ENCODE assay signal across 10 cellular contexts in the genomic region with DNA sequence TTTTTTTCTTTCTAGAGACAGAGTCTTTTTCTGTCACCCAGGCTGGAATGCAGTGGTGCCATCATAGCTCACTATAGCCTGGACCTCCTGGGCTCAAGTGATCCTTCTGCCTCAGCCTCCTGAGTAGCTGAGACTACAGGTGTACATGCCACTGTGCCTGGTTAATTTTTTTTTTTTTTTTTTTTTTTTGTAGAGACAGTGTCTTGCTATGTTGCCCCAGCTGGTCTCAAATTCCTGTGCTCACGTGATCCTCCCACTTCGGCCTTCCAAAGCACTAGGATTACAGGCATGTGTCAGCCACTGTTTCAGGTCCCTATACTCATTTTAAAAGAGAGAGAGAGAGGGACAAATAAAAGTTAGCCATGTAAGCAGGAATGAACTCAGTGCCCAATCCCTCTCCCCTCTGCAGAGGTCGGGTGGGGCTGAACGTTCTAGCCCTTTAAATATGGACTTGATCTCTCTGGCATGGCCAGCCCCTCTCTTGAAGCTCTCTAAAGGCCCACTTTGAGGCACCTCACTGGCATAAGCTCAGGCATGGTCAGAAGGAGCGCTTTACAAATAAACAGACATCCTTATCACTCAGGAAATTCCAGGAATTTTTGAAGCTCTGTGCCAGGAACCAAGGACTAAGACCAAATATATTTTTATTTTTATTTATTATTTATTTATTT. TPM values are rescaled to one million over a fixed set of nuclear protein-coding genes. Genes with fewer than 3 reads are reported as not detected.
A peak's percentile ranks its signal among the peaks of the same experiment; 100 is the strongest.
DNase-seq lines count a peak whose midpoint lies in the region; ATAC-seq lines count a peak whose summit lies in the region.
"Had no signal": no experiment of that assay in that cellular context is flagged by ENCODE, and none has a peak within 500 bp of the region (broad histone marks: within the 10 kb centered on the region; RNA-seq: fewer than 3 reads in every experiment).

No MANE protein-coding gene starts in this region.

- WGBS in GM23248 (ENCODE audit: low coverage in 1 of 2, low lambda C conversion rate in 2 of 2, missing lambda C conversion rate in 2 of 2), 2 experiments = 54 to 63% methylated on average over 5 of the region's 5 CpGs

- no peak overlapping the region for H2AFZ ChIP-seq in GM23248

- H3K4me1 ChIP-seq in GM23248 (ENCODE audit: insufficient read depth) = peaks cover 22% of the 10 kb centered on the region

- DNase-seq in GM23248 (peak; percentile 47), RPMI7951 (ENCODE audit: low read depth) (peak; percentile 32), dermis blood vessel endothelial cell (peak; percentile 88), pulmonary artery endothelial cell (ENCODE audit: low read depth, low spot score) (peak; percentile 85), glomerular visceral epithelial cell (ENCODE audit: extremely low spot score) (no peak), NCI-H2227 treated with DMSO at 0.1 percent for 48 hours (lab: John Stamatoyannopoulos, UW) (no peak), HuH-7 (ENCODE audit: low spot score) (no peak)
- DNase-seq: cortex of kidney, NCI-H1417 treated with DMSO at 0.1 percent for 48 hours had no signal

- H3K9ac ChIP-seq in GM23248 = no peak overlapping the region

- in situ Hi-C loops in GM23248 (cut with MboI) = no loop called here

- no peak for ATAC-seq in HG02840 (IDR thresholded peaks at IDR 0.05; ENCODE audit: low FRiP score, unreplicated experiment)

- no peaks in the 10 kb centered on the region for H3K27me3 ChIP-seq in GM23248 (replicated peaks; ENCODE audit: insufficient read depth)

- H3K4me3 ChIP-seq in GM23248 = no peak overlapping the region

- peak overlapping the region; percentile 30 for H3K4me2 ChIP-seq in GM23248 (ENCODE audit: unreplicated experiment)

- H3K9me2 ChIP-seq in GM23248 (ENCODE audit: insufficient read depth) = no peaks in the 10 kb centered on the region

- H3K36me3 ChIP-seq in GM23248 (ENCODE audit: low read depth) = no peaks in the 10 kb centered on the region

- H3K9me3 ChIP-seq in GM23248 (ENCODE audit: low read depth) = no peaks in the 10 kb centered on the region

- H3F3A ChIP-seq in GM23248 (ENCODE audit: insufficient read depth) = peaks cover 27% of the 10 kb centered on the region; the same call in 1 of the 2 replicates

- H3K27ac ChIP-seq in GM23248 = no peak overlapping the region

- no peaks in the 10 kb centered on the region for H4K20me1 ChIP-seq in GM23248 (ENCODE audit: insufficient read depth)

- no peaks in the 10 kb centered on the region for H3K79me2 ChIP-seq in GM23248 (ENCODE audit: insufficient read depth)

RNA-seq across cellular contexts. Expression of a gene that starts 9.0 kb away (rescaled TPM):
- total RNA-seq in GM23248 (2014; rRNA removed; shearing (Covaris generic)) = 13.8 and 28.3 TPM in 2 replicates
- polyA plus RNA-seq in GM23248 (2016; fragmentation: Nextera tagmentation; extraction: Ambion mirVana) = 32.5 and 32.8 TPM in 2 replicates
- total RNA-seq in RPMI7951 (2014; rRNA removed; shearing (Covaris generic)) = 25.1 and 37.7 TPM in 2 replicates
- total RNA-seq in dermis blood vessel endothelial cell (32.2 and 57.8 TPM in 2 replicates), pulmonary artery endothelial cell (29.0 and 50.8 TPM in 2 replicates)

RNA-seq across cellular contexts. Expression of a gene that starts 52.5 kb away (rescaled TPM):
- total RNA-seq in GM23248 (2014; rRNA removed; shearing (Covaris generic)) = 1.1 and 2.4 TPM in 2 replicates
- 0.91 and 1.1 TPM in 2 replicates for polyA plus RNA-seq in GM23248 (2016; fragmentation: Nextera tagmentation; extraction: Ambion mirVana)
- total RNA-seq in RPMI7951 (2014; rRNA removed; shearing (Covaris generic)) = 0.10 and 0.12 TPM in 2 replicates
- total RNA-seq in dermis blood vessel endothelial cell (37.3 and 98.0 TPM in 2 replicates), pulmonary artery endothelial cell (36.0 and 92.5 TPM in 2 replicates)

Comparison
In these comparisons a context has a peak if more than half of its experiments do, and no peak if none do; other contexts are left out.
1. DNase-seq: peak in GM23248 (single experiment), RPMI7951 (single experiment), dermis blood vessel endothelial cell (single experiment) and pulmonary artery endothelial cell (single experiment); none in glomerular visceral epithelial cell (single experiment), NCI-H2227 treated with DMSO at 0.1 percent for 48 hours (single experiment) and HuH-7 (single experiment).
2. RNA of a gene that starts 52.5 kb away (total RNA-seq): 36.0 to 92.5 TPM in pulmonary artery endothelial cell and 37.3 to 98.0 TPM in dermis blood vessel endothelial cell; 1.1 to 2.4 TPM in GM23248 and 0.10 to 0.12 TPM in RPMI7951; every median in the first group is over 10 times any median in the second.